2 cellular contexts compared by ENCODE assay signal in genomic region chr11:18239655-18240054, GRCh38.
A peak's percentile ranks its signal among the peaks of the same experiment; 100 is the strongest.
TF ChIP-seq lines count a peak whose summit lies in the region.

No MANE protein-coding gene starts in this region.

TF ChIP-seq in HepG2, 621 proteins besides CTCF, POLR2A, EP300 and RAD21 (continues in another document):
- TF ChIP-seq TEAD3 (CRISPR knock-in tag; optimal IDR thresholded peaks at IDR 0.05; ENCODE audit: borderline replicate concordance), result peak; percentile 30
- TF ChIP-seq ZFX (CRISPR knock-in tag; IDR thresholded peaks at IDR 0.05; ENCODE audit: low read depth), result no peak; the same call in 1 of the 2 replicates
- no peak for TF ChIP-seq SOX13 (IDR thresholded peaks at IDR 0.05)
- TF ChIP-seq SOX13 (CRISPR knock-in tag; conservative IDR thresholded peaks at IDR 0.05 in 1 of 2, IDR thresholded peaks at IDR 0.05 in 1 of 2), result peak in 1 of 2 experiments; percentile 35; a peak in 1 of 4 replicates
- TF ChIP-seq NFKBIZ (CRISPR knock-in tag; IDR thresholded peaks at IDR 0.05), result 0 out of 2 replicates have a peak, but pooled peaks have one; percentile 27
- no peak for TF ChIP-seq EZH2 (conservative IDR thresholded peaks at IDR 0.05; ENCODE audit: low read depth, low read length)
- peak; percentile 57; the same call in 1 of the 2 replicates for TF ChIP-seq POGZ (CRISPR knock-in tag; IDR thresholded peaks at IDR 0.05)
- no peak for TF ChIP-seq TEAD2 (CRISPR knock-in tag; IDR thresholded peaks at IDR 0.05)
- peak; percentile 87 for TF ChIP-seq HNF4A (CRISPR knock-in tag; IDR thresholded peaks at IDR 0.05)
- 0 out of 2 replicates have a peak, but pooled peaks have one; percentile 47 for TF ChIP-seq ZNF430 (CRISPR knock-in tag; IDR thresholded peaks at IDR 0.05)
- TF ChIP-seq RBM22 (optimal IDR thresholded peaks at IDR 0.05; ENCODE audit: low read length), result no peak
- peak; percentile 57; the same call in 1 of the 2 replicates for TF ChIP-seq HNF4G (IDR thresholded peaks at IDR 0.05; ENCODE audit: borderline replicate concordance, low read depth, low read length)
- peak; percentile 50; the same call in 1 of the 2 replicates for TF ChIP-seq HNF4G (CRISPR knock-in tag; IDR thresholded peaks at IDR 0.05; ENCODE audit: borderline replicate concordance, low read depth)
- no peak for TF ChIP-seq ZFP41 (CRISPR knock-in tag; IDR thresholded peaks at IDR 0.05; ENCODE audit: borderline replicate concordance)
- TF ChIP-seq SP1 (IDR thresholded peaks at IDR 0.05), result no peak
- no peak for TF ChIP-seq SP1 (CRISPR knock-in tag; IDR thresholded peaks at IDR 0.05)
- TF ChIP-seq, protein P1, sequence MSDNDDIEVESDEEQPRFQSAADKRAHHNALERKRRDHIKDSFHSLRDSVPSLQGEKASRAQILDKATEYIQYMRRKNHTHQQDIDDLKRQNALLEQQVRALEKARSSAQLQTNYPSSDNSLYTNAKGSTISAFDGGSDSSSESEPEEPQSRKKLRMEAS (IDR thresholded peaks at IDR 0.05), result peak; percentile 36; the same call in 1 of the 2 replicates
- TF ChIP-seq KDM6A (CRISPR knock-in tag; IDR thresholded peaks at IDR 0.05; ENCODE audit: low read depth), result 0 out of 2 replicates have a peak, but pooled peaks have one; percentile 43
- TF ChIP-seq RARA (CRISPR knock-in tag; IDR thresholded peaks at IDR 0.05), result peak; percentile 75
- TF ChIP-seq ZMYM4 (CRISPR knock-in tag; IDR thresholded peaks at IDR 0.05), result 0 out of 2 replicates have a peak, but pooled peaks have one; percentile 39
- TF ChIP-seq ZNF441 (CRISPR knock-in tag; IDR thresholded peaks at IDR 0.05; ENCODE audit: borderline replicate concordance), result peak; percentile 41; the same call in 1 of the 2 replicates
- TF ChIP-seq, protein P2, sequence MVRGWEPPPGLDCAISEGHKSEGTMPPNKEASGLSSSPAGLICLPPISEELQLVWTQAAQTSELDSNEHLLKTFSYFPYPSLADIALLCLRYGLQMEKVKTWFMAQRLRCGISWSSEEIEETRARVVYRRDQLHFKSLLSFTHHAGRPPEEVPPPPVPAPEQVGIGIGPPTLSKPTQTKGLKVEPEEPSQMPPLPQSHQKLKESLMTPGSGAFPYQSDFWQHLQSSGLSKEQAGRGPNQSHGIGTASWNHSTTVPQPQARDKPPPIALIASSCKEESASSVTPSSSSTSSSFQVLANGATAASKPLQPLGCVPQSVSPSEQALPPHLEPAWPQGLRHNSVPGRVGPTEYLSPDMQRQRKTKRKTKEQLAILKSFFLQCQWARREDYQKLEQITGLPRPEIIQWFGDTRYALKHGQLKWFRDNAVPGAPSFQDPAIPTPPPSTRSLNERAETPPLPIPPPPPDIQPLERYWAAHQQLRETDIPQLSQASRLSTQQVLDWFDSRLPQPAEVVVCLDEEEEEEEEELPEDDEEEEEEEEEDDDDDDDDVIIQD (CRISPR knock-in tag; IDR thresholded peaks at IDR 0.05; ENCODE audit: low read depth), result peak; percentile 63; the same call in 1 of the 2 replicates
- TF ChIP-seq, protein P3, sequence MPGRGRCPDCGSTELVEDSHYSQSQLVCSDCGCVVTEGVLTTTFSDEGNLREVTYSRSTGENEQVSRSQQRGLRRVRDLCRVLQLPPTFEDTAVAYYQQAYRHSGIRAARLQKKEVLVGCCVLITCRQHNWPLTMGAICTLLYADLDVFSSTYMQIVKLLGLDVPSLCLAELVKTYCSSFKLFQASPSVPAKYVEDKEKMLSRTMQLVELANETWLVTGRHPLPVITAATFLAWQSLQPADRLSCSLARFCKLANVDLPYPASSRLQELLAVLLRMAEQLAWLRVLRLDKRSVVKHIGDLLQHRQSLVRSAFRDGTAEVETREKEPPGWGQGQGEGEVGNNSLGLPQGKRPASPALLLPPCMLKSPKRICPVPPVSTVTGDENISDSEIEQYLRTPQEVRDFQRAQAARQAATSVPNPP (CRISPR knock-in tag; IDR thresholded peaks at IDR 0.05), result no peak
- peak; percentile 44; the same call in 1 of the 2 replicates for TF ChIP-seq FOXO1 (CRISPR knock-in tag; IDR thresholded peaks at IDR 0.05)
- peak; percentile 86 for TF ChIP-seq PAXIP1 (CRISPR knock-in tag; conservative IDR thresholded peaks at IDR 0.05)
- no peak for TF ChIP-seq RFX1 (IDR thresholded peaks at IDR 0.05)
- TF ChIP-seq BRD4 (CRISPR knock-in tag; IDR thresholded peaks at IDR 0.05), result no peak
- TF ChIP-seq FOXP1 (IDR thresholded peaks at IDR 0.05), result no peak
- peak; percentile 65 for TF ChIP-seq FOXP1 (CRISPR knock-in tag; IDR thresholded peaks at IDR 0.05)
- 0 out of 2 replicates have a peak, but pooled peaks have one; percentile 27 for TF ChIP-seq ZNF605 (CRISPR knock-in tag; IDR thresholded peaks at IDR 0.05)
- TF ChIP-seq HDAC2 (CRISPR knock-in tag; IDR thresholded peaks at IDR 0.05), result peak; percentile 20; the same call in 1 of the 2 replicates
- TF ChIP-seq TOPORS (CRISPR knock-in tag; IDR thresholded peaks at IDR 0.05), result no peak
- TF ChIP-seq ZNF766 (CRISPR knock-in tag; IDR thresholded peaks at IDR 0.05; ENCODE audit: borderline replicate concordance), result no peak

TF ChIP-seq in liver, 16 proteins besides CTCF, POLR2A, EP300 and RAD21:
- TF ChIP-seq FOXA1 (IDR thresholded peaks at IDR 0.05) (peak; percentile 46), HNF4A (conservative IDR thresholded peaks at IDR 0.05) (peak; percentile 87 to 90), RXRA (IDR thresholded peaks at IDR 0.05) (peak; percentile 49 to 72), GABPA (IDR thresholded peaks at IDR 0.05 in 1 of 2, conservative IDR thresholded peaks at IDR 0.05 in 1 of 2) (no peak), YY1 (IDR thresholded peaks at IDR 0.05) (peak; percentile 35), SP1 (IDR thresholded peaks at IDR 0.05) (no peak), FOXA2 (IDR thresholded peaks at IDR 0.05) (peak; percentile 61), JUND (IDR thresholded peaks at IDR 0.05) (peak; percentile 17 to 42), HNF4G (IDR thresholded peaks at IDR 0.05) (peak; percentile 72)
- TF ChIP-seq, protein P1 (IDR thresholded peaks at IDR 0.05), result no peak
